Comparison of ENCODE assay signal across 8 cellular contexts in genomic region chr10:102918817-102919236, GRCh38. TPM values are rescaled to one million over a fixed set of nuclear protein-coding genes. Genes with fewer than 3 reads are reported as not detected.
DNase-seq lines count a peak whose midpoint lies in the region; ATAC-seq, FAIRE-seq and TF ChIP-seq lines count a peak whose summit lies in the region.

No MANE protein-coding gene starts in this region.

- peak overlapping the region; percentile 89 for H3K4me3 ChIP-seq in GM06990 (replicated peaks; ENCODE audit: low read depth, low read length)
- peak overlapping the region; percentile 64 to 99 for H3K4me3 ChIP-seq in esophagus (ENCODE audit: low read depth in 1 of 2, low read length in 2 of 2)
- peak overlapping the region; percentile 66 to 97 (median 89) for H3K4me3 ChIP-seq in pancreas

- H3K27ac ChIP-seq in esophagus (ENCODE audit: low read depth in 2 of 2, low read length in 1 of 2) (peak overlapping the region in 1 of 2 donors; percentile 89), pancreas (peak overlapping the region; percentile 59 to 95 (median 76))

- WGBS in esophagus, 2 donors, result 1% methylated on average over 49 of the region's 49 CpGs
- 1% methylated on average over 49 of the region's 49 CpGs for WGBS in pancreas, 2 donors

- no peak overlapping the region for H3K27ac Mint-ChIP-seq in activated CD8-positive, alpha-beta T cell treated with anti-CD3 and anti-CD28 coated beads for 36 hours

- H3K9me3 ChIP-seq in esophagus (ENCODE audit: control insufficient read depth in 2 of 2, insufficient read depth in 1 of 2, low read depth in 1 of 2, low read length in 1 of 2), result no peaks in the 10 kb centered on the region
- no peaks in the 10 kb centered on the region for H3K9me3 ChIP-seq in pancreas

- FAIRE-seq in HTR-8/SVneo (lab: Jason Lieb, UNC) (no peak), pancreas (lab: Jason Lieb, UNC) (no peak)

- H3K4me3 Mint-ChIP-seq in activated CD8-positive, alpha-beta T cell treated with anti-CD3 and anti-CD28 coated beads for 36 hours, result peak overlapping the region; percentile 86

- DNase-seq in GM06990 (ENCODE audit: extremely low read depth, insufficient read length), result no peak
- DNase-seq in HTR-8/SVneo (ENCODE audit: insufficient read length, low spot score), result peak; percentile 17
- peak; percentile 54 for DNase-seq in activated CD8-positive, alpha-beta T cell treated with anti-CD3 and anti-CD28 coated beads for 36 hours
- peak in 5 of 6 donors; percentile 13 to 65 (median 40) for DNase-seq in pancreas
- no peak for DNase-seq in NOMO-1 (lab: John Stamatoyannopoulos, UW; ENCODE audit: unreplicated experiment in 2 of 2)
- no peak for DNase-seq in hippocampal formation (lab: John Stamatoyannopoulos, UW)
- no peak for DNase-seq in DMS153 (lab: John Stamatoyannopoulos, UW)

- TF ChIP-seq CTCF in GM06990 (IDR thresholded peaks at IDR 0.05; ENCODE audit: insufficient read depth, low read length, poor library complexity, severe bottlenecking) (no peak), pancreas (IDR thresholded peaks at IDR 0.05) (no peak)
- no peak for TF ChIP-seq CTCF in activated CD8-positive, alpha-beta T cell treated with anti-CD3 and anti-CD28 coated beads for 36 hours (IDR thresholded peaks at IDR 0.05)

- POLR2A ChIA-PET in activated CD8-positive, alpha-beta T cell treated with anti-CD3 and anti-CD28 coated beads for 36 hours (lab: Charles Lee), result interaction anchor here (0.6 to 2.2 kb wide), 6 partner anchors 19 to 273 kb away, joined by 3 to 11 read pairs (median 3); no protein-coding TSS in a partner anchor

- H3K27me3 Mint-ChIP-seq in activated CD8-positive, alpha-beta T cell treated with anti-CD3 and anti-CD28 coated beads for 36 hours, result peaks cover 9% of the 10 kb centered on the region

- no peak for ATAC-seq in activated CD8-positive, alpha-beta T cell treated with anti-CD3 and anti-CD28 coated beads for 36 hours
- ATAC-seq in pancreas, result no peak

- peaks cover 55% of the 10 kb centered on the region for H3K4me1 Mint-ChIP-seq in activated CD8-positive, alpha-beta T cell treated with anti-CD3 and anti-CD28 coated beads for 36 hours (ENCODE audit: low read depth)

- CTCF ChIA-PET in activated CD8-positive, alpha-beta T cell treated with anti-CD3 and anti-CD28 coated beads for 36 hours (lab: Charles Lee), result interaction anchor here (1.1 to 7.6 kb wide), 17 partner anchors 10 to 415 kb away, joined by 3 to 144 read pairs (median 5); no protein-coding TSS in a partner anchor

- H3K27me3 ChIP-seq in GM06990 (replicated peaks; ENCODE audit: control insufficient read depth, insufficient read depth, low read length), result no peaks in the 10 kb centered on the region
- no peaks in the 10 kb centered on the region for H3K27me3 ChIP-seq in esophagus (ENCODE audit: control insufficient read depth in 1 of 2, insufficient read depth in 2 of 2, low read length in 2 of 2)
- H3K27me3 ChIP-seq in pancreas, result no peaks in the 10 kb centered on the region

- no peaks in the 10 kb centered on the region for H3K36me3 Mint-ChIP-seq in activated CD8-positive, alpha-beta T cell treated with anti-CD3 and anti-CD28 coated beads for 36 hours (ENCODE audit: low read depth)

- no peaks in the 10 kb centered on the region for H3K9me3 Mint-ChIP-seq in activated CD8-positive, alpha-beta T cell treated with anti-CD3 and anti-CD28 coated beads for 36 hours

- intact Hi-C loops in activated CD8-positive, alpha-beta T cell treated with anti-CD3 and anti-CD28 coated beads for 36 hours (cut with micrococcal nuclease), result loop anchor here (10.0 kb wide), 1 partner anchor 326 kb away; the partner anchor contains the start of gene RPEL1
- intact Hi-C loops in pancreas (cut with DNase I), result loop anchor here in 2 of 3 donors (5.0 to 10.0 kb wide), 4 partner anchors 148 to 328 kb away; partner anchors contain the start of gene RPEL1 (in 2 of the 2)

- H3K36me3 ChIP-seq in GM06990 (ENCODE audit: control insufficient read depth, insufficient read depth, low read length), result no peaks in the 10 kb centered on the region
- H3K36me3 ChIP-seq in esophagus (ENCODE audit: control insufficient read depth in 2 of 2, insufficient read depth in 2 of 2, low read length in 1 of 2), result no peaks in the 10 kb centered on the region
- H3K36me3 ChIP-seq in pancreas, result no peaks in the 10 kb centered on the region

- H3K4me1 ChIP-seq in esophagus (ENCODE audit: control insufficient read depth in 2 of 2, insufficient read depth in 2 of 2, low read length in 1 of 2), result peaks cover 8% of the 10 kb centered on the region in 2 donors
- H3K4me1 ChIP-seq in pancreas, result peaks cover 9 to 19% (median 13%) of the 10 kb centered on the region in 3 donors

RNA-seq across cellular contexts. Expression of gene CNNM2, which starts 0.7 kb away (rescaled TPM):
- 1 to 10 TPM; 5.1 to 5.2 TPM for total RNA-seq in activated CD8-positive, alpha-beta T cell treated with anti-CD3 and anti-CD28 coated beads for 36 hours
- 1 to 10 TPM in 1 of 2 donors, under 1 TPM in 1; 0.88 to 1.1 TPM for polyA plus RNA-seq in esophagus
- total RNA-seq in pancreas, result 1 to 10 TPM; 4.4 to 8.9 (median 6.0) TPM
- polyA plus RNA-seq in pancreas, result 1 to 10 TPM; 2.0 to 2.7 TPM

RNA-seq across cellular contexts. Expression of gene AS3MT, which starts 49.6 kb away (rescaled TPM):
- total RNA-seq in activated CD8-positive, alpha-beta T cell treated with anti-CD3 and anti-CD28 coated beads for 36 hours, result 1 to 10 TPM in 1 of 2 experiments, not detected in 1; 1.4 TPM
- polyA plus RNA-seq in esophagus, result 1 to 10 TPM; 2.0 to 2.8 TPM
- total RNA-seq in pancreas, result 1 to 10 TPM in 5 of 6 donors, under 1 TPM in 1; 0.87 to 3.2 (median 2.7) TPM
- polyA plus RNA-seq in pancreas, result 10 to 100 TPM in 1 of 2 donors, 1 to 10 TPM in 1; 6.3 to 11.4 TPM

Comparison
In these comparisons a context has a peak if more than half of its experiments do, and no peak if none do; other contexts are left out.
1. DNase-seq: peak in HTR-8/SVneo (single experiment), activated CD8-positive, alpha-beta T cell treated with anti-CD3 and anti-CD28 coated beads for 36 hours (single experiment) and pancreas (5 of 6); none in GM06990 (single experiment), NOMO-1 (0 of 2), hippocampal formation (0 of 2) and DMS153 (single experiment).
2. Peak in every context shown above with its lines, with median percentiles within 50 percentile points of each other: H3K4me3 ChIP-seq.